8 cellular contexts compared by ENCODE assay signal in the genomic region with DNA sequence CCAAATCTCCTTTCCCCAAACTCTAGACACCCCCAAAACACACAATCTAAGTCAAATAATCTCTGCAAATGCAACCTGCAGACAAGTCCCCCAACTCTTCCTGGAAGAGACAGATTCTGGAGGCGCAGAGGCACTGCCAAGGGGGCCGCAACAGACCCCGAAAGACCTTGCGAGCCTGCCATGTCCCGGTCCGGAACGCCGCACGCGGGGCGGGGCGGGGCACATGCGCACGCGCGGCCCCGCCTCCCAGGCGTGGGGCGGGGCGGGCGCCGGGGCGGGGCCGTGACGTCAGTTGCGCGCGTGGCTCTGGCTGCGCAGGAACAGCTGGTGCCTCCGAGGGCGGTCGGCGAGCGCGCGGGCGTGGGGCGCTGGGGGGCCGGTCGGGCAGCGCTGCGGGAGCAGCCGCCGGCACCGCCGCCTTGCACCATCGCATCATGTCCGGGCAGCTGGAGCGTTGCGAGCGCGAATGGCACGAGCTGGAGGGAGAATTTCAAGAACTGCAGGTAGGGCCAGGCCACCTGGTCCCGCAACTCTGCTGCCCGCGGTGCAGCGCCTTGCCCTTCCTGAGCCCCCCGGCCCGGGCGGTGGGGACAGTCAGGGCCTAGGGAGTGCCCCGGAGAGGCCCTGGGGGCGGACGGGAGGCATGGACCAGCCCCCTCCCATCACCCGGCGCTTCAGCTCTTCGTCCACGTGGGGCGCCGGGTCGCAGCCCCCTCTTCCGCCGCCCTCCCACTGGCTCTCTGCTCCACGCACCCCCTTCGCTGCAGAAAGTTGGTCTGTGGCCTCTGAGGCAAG. TPM values are rescaled to one million over a fixed set of nuclear protein-coding genes. Genes with fewer than 3 reads are reported as not detected.
DNase-seq lines count a peak whose midpoint lies in the region; ATAC-seq and TF ChIP-seq lines count a peak whose summit lies in the region.

A gene (plus strand): TSS at position 291 of the 795 bp plus-strand sequence. CDS start 144 bp downstream, at position 435.

- ATAC-seq in GM21825 (IDR thresholded peaks at IDR 0.05; ENCODE audit: unreplicated experiment), result peak; percentile 76
- ATAC-seq in right cardiac atrium, result peak; percentile 94 to 96

- no peaks in the 10 kb centered on the region for H3K36me3 ChIP-seq in Karpas-422 (ENCODE audit: insufficient read depth, low read length)

- H2AFZ ChIP-seq in Karpas-422 (ENCODE audit: low read length), result peak within 1 kb of the TSS; percentile 96

- H3K4me2 ChIP-seq in Karpas-422 (ENCODE audit: low read depth, low read length, poor library complexity, severe bottlenecking), result peak within 1 kb of the TSS; percentile 85

- peak within 1 kb of the TSS; percentile 92 for H3K27ac Mint-ChIP-seq in T-helper 1 cell treated with Interleukin-12 subunit alpha and Interleukin-12 subunit beta and Interleukin-4 antibody, amounts not matched to agents 30 μg/mL and 1 μg/mL, for 36 hours

- DNase-seq in GM10266 (ENCODE audit: extremely low spot score), result peak; percentile 95
- peak; percentile 93 for DNase-seq in Karpas-422
- DNase-seq in amygdala (lab: John Stamatoyannopoulos, UW), result peak in 55 of 56 donors; percentile 30 to 91 (median 73)
- peak; percentile 86 to 95 (median 93) for DNase-seq in right cardiac atrium
- DNase-seq in renal cortical epithelial cell (ENCODE audit: low read depth), result no peak
- DNase-seq in T1000 (lab: John Stamatoyannopoulos, UW), result no peak

- H3K79me2 ChIP-seq in Karpas-422 (ENCODE audit: low read length), result peaks cover 44% of the 10 kb centered on the region

- H3K4me3 ChIP-seq in Karpas-422 (ENCODE audit: low read length) (peak within 1 kb of the TSS; percentile 98), right cardiac atrium (ENCODE audit: low read length) (peak within 1 kb of the TSS; percentile 64)

- peaks cover 39% of the 10 kb centered on the region for H3K4me1 ChIP-seq in Karpas-422 (ENCODE audit: low read length)
- H3K4me1 ChIP-seq in right cardiac atrium (ENCODE audit: control insufficient read depth, insufficient read depth, low read length), result peaks cover 4% of the 10 kb centered on the region

- H3K9me3 ChIP-seq in Karpas-422 (ENCODE audit: low read length) (no peaks in the 10 kb centered on the region), right cardiac atrium (ENCODE audit: control insufficient read depth, low read length) (no peaks in the 10 kb centered on the region)

- H3K4me3 Mint-ChIP-seq in T-helper 1 cell treated with Interleukin-12 subunit alpha and Interleukin-12 subunit beta and Interleukin-4 antibody, amounts not matched to agents 30 μg/mL and 1 μg/mL, for 36 hours, result peak within 1 kb of the TSS; percentile 90

- peaks cover 18% of the 10 kb centered on the region for H3K4me1 Mint-ChIP-seq in T-helper 1 cell treated with Interleukin-12 subunit alpha and Interleukin-12 subunit beta and Interleukin-4 antibody, amounts not matched to agents 30 μg/mL and 1 μg/mL, for 36 hours (ENCODE audit: low read depth)

- no peaks in the 10 kb centered on the region for H3K9me2 ChIP-seq in Karpas-422 (replicated peaks; ENCODE audit: insufficient read depth, low read length)

- peaks cover 1% of the 10 kb centered on the region for H3K36me3 Mint-ChIP-seq in T-helper 1 cell treated with Interleukin-12 subunit alpha and Interleukin-12 subunit beta and Interleukin-4 antibody, amounts not matched to agents 30 μg/mL and 1 μg/mL, for 36 hours (ENCODE audit: low read depth)

- no peak for TF ChIP-seq CTCF in GM10266 (IDR thresholded peaks at IDR 0.05; ENCODE audit: control insufficient read depth, insufficient read depth, low read depth, missing control alignments)

- H3K9ac ChIP-seq in Karpas-422 (ENCODE audit: low read length), result peak within 1 kb of the TSS; percentile 89

- H3K9me3 Mint-ChIP-seq in T-helper 1 cell treated with Interleukin-12 subunit alpha and Interleukin-12 subunit beta and Interleukin-4 antibody, amounts not matched to agents 30 μg/mL and 1 μg/mL, for 36 hours, result no peaks in the 10 kb centered on the region

- H4K20me1 ChIP-seq in Karpas-422 (ENCODE audit: insufficient read depth, low read depth, low read length), result no peaks in the 10 kb centered on the region

- WGBS in right cardiac atrium, result under 1% methylated on average over 74 of the region's 74 CpGs

- no peaks in the 10 kb centered on the region for H3K27me3 ChIP-seq in Karpas-422 (ENCODE audit: low read length)
- H3K27me3 ChIP-seq in right cardiac atrium (ENCODE audit: control insufficient read depth, insufficient read depth), result no peaks in the 10 kb centered on the region

- intact Hi-C loops in right cardiac atrium (cut with DNase I), result no loop called here

- H3K27me3 Mint-ChIP-seq in T-helper 1 cell treated with Interleukin-12 subunit alpha and Interleukin-12 subunit beta and Interleukin-4 antibody, amounts not matched to agents 30 μg/mL and 1 μg/mL, for 36 hours (ENCODE audit: low read depth), result peaks cover 4% of the 10 kb centered on the region

- H3K27ac ChIP-seq in Karpas-422 (ENCODE audit: low read length) (no peak within 1 kb of the TSS; the same call in 1 of the 2 replicates), right cardiac atrium (ENCODE audit: low read length) (peak within 1 kb of the TSS; percentile 92)

RNA-seq across cellular contexts. Expression of the gene that starts here (rescaled TPM):
- 8.7 and 15.8 TPM in 2 replicates for total RNA-seq in Karpas-422 (2014; rRNA removed; shearing (Covaris generic); ENCODE audit: low replicate concordance)
- total RNA-seq in right cardiac atrium (1 to 10 TPM; 5.9 to 7.6 (median 7.1) TPM), renal cortical epithelial cell (8.5 and 12.8 TPM in 2 replicates)
- 5.8 TPM for polyA plus RNA-seq in right cardiac atrium

Comparison
In these comparisons a context has a peak if more than half of its experiments do, and no peak if none do; other contexts are left out.
1. DNase-seq: peak in GM10266 (single experiment), Karpas-422 (single experiment), amygdala (55 of 56) and right cardiac atrium (3 of 3); none in renal cortical epithelial cell (single experiment) and T1000 (single experiment).